Comparison of ENCODE assay signal across 18 cellular contexts in genomic region chr22:46807458-46807857, GRCh38.
"Had no signal": no experiment of that assay in that cellular context is flagged by ENCODE, and none has a peak within 500 bp of the region (broad histone marks: within the 10 kb centered on the region; RNA-seq: fewer than 3 reads in every experiment).

No MANE protein-coding gene starts in this region.

- H3K27me3 ChIP-seq: esophagus muscularis mucosa, gastrocnemius medialis, heart right ventricle, ovary, testis, tibial nerve had no signal

- H3K36me3 Mint-ChIP-seq: natural killer cell had no signal

- H3K4me3 Mint-ChIP-seq: effector memory CD8-positive, alpha-beta T cell; mesothelial cell of epicardium; natural killer cell; neural crest cell; stimulated activated naive B cell treated with anti-CD40 and anti-IgM and Interleukin-4, amounts not matched to agents 10 μg/mL and 1 μg/mL and 100 μg/mL, for 72 hours; stimulated activated naive CD8-positive, alpha-beta T cell treated with anti-CD3 and anti-CD28 coated beads, Interleukin-15, amount 100 ng/mL, for 72 hours had no signal

- H3K27ac ChIP-seq: epithelial cell of prostate, esophagus muscularis mucosa, gastrocnemius medialis, heart right ventricle, ovary, testis, tibial nerve had no signal

- H3K4me1 ChIP-seq: testis had no signal

- H3K9me3 Mint-ChIP-seq: effector memory CD8-positive, alpha-beta T cell; mesothelial cell of epicardium; natural killer cell; neural crest cell; stimulated activated naive B cell treated with anti-CD40 and anti-IgM and Interleukin-4, amounts not matched to agents 10 μg/mL and 1 μg/mL and 100 μg/mL, for 72 hours; stimulated activated naive CD8-positive, alpha-beta T cell treated with anti-CD3 and anti-CD28 coated beads, Interleukin-15, amount 100 ng/mL, for 72 hours had no signal

- DNase-seq: effector memory CD8-positive, alpha-beta T cell; gastrocnemius medialis; heart right ventricle; hypothalamus; natural killer cell; ovary; right cardiac atrium; stimulated activated CD4-positive, alpha-beta T cell treated with anti-CD3 and anti-CD28 coated beads, Interleukin-4, amount 100 ng/mL, for 24 hours; stimulated activated naive B cell treated with anti-CD40 and anti-IgM and Interleukin-4, amounts not matched to agents 10 μg/mL and 1 μg/mL and 100 μg/mL, for 72 hours; stimulated activated naive CD8-positive, alpha-beta T cell treated with anti-CD3 and anti-CD28 coated beads, Interleukin-15, amount 100 ng/mL, for 72 hours; testis had no signal

- FAIRE-seq: islet of Langerhans had no signal

- H3K36me3 ChIP-seq: gastrocnemius medialis, ovary had no signal

- H3K4me3 ChIP-seq: esophagus muscularis mucosa, gastrocnemius medialis, heart right ventricle, ovary, testis, tibial nerve had no signal

- ATAC-seq: effector memory CD8-positive, alpha-beta T cell; gastrocnemius medialis; heart right ventricle; left lobe of liver; natural killer cell; right cardiac atrium; stimulated activated naive B cell treated with anti-CD40 and anti-IgM and Interleukin-4, amounts not matched to agents 10 μg/mL and 1 μg/mL and 100 μg/mL, for 72 hours; stimulated activated naive CD8-positive, alpha-beta T cell treated with anti-CD3 and anti-CD28 coated beads, Interleukin-15, amount 100 ng/mL, for 72 hours had no signal

- H3K9me3 ChIP-seq: esophagus muscularis mucosa, gastrocnemius medialis, heart right ventricle, ovary, testis, tibial nerve had no signal

- H3K27ac Mint-ChIP-seq: mesothelial cell of epicardium had no signal
